9 cellular contexts compared by ENCODE assay signal in genomic region chr3:50090985-50091384, GRCh38. TPM values are rescaled to one million over a fixed set of nuclear protein-coding genes. Genes with fewer than 3 reads are reported as not detected.
DNase-seq lines count a peak whose midpoint lies in the region; ATAC-seq and TF ChIP-seq lines count a peak whose summit lies in the region.
"Had no signal": no experiment of that assay in that cellular context is flagged by ENCODE, and none has a peak within 500 bp of the region (broad histone marks: within the 10 kb centered on the region; RNA-seq: fewer than 3 reads in every experiment).

No MANE protein-coding gene starts in this region.

- peaks cover 27 to 58% (median 51%) of the 10 kb centered on the region in 4 donors for H3K36me3 ChIP-seq in sigmoid colon

- CTCF ChIA-PET in activated CD4-positive, alpha-beta memory T cell treated with anti-CD3 and anti-CD28 coated beads, Interleukin-2, amount 10 ng/mL, durations not matched to agents 7 days and 5 days (lab: Charles Lee): interaction anchor here (1.9 kb wide), 1 partner anchor 135 kb away, joined by 6 read pairs; no protein-coding TSS in a partner anchor

- no peaks in the 10 kb centered on the region for H3K27me3 Mint-ChIP-seq in activated T-cell treated with anti-CD3 and anti-CD28 coated beads, Interleukin-2, amount 50 U/mL, for 24 hours
- no peaks in the 10 kb centered on the region for H3K27me3 Mint-ChIP-seq in activated CD4-positive, alpha-beta memory T cell treated with anti-CD3 and anti-CD28 coated beads, Interleukin-2, amount 10 ng/mL, durations not matched to agents 7 days and 5 days

- intact Hi-C loops in sigmoid colon (cut with DNase I): no loop called here

- peaks cover 2 to 27% (median 17%) of the 10 kb centered on the region in 4 donors for H3K4me1 ChIP-seq in sigmoid colon

- no peak for TF ChIP-seq EP300 in sigmoid colon (IDR thresholded peaks at IDR 0.05)

- H3K9me3 Mint-ChIP-seq in activated T-cell treated with anti-CD3 and anti-CD28 coated beads, Interleukin-2, amount 50 U/mL, for 24 hours: no peaks in the 10 kb centered on the region
- no peaks in the 10 kb centered on the region for H3K9me3 Mint-ChIP-seq in activated CD4-positive, alpha-beta memory T cell treated with anti-CD3 and anti-CD28 coated beads, Interleukin-2, amount 10 ng/mL, durations not matched to agents 7 days and 5 days
- no peaks in the 10 kb centered on the region for H3K9me3 Mint-ChIP-seq in stimulated activated effector memory CD8-positive, alpha-beta T cell treated with anti-CD3 and anti-CD28 coated beads, Interleukin-12 subunit alpha, Interleukin-12 subunit beta, amount 100 ng/mL, for 72 hours

- H3K27ac Mint-ChIP-seq in activated T-cell treated with anti-CD3 and anti-CD28 coated beads, Interleukin-2, amount 50 U/mL, for 24 hours: peak overlapping the region; percentile 97
- peak overlapping the region; percentile 10 for H3K27ac Mint-ChIP-seq in activated CD4-positive, alpha-beta memory T cell treated with anti-CD3 and anti-CD28 coated beads, Interleukin-2, amount 10 ng/mL, durations not matched to agents 7 days and 5 days
- peak overlapping the region; percentile 99 for H3K27ac Mint-ChIP-seq in stimulated activated effector memory CD8-positive, alpha-beta T cell treated with anti-CD3 and anti-CD28 coated beads, Interleukin-12 subunit alpha, Interleukin-12 subunit beta, amount 100 ng/mL, for 72 hours

- no peak for TF ChIP-seq POLR2A in sigmoid colon (IDR thresholded peaks at IDR 0.05)

- no peak for ATAC-seq in stimulated activated effector memory CD8-positive, alpha-beta T cell treated with anti-CD3 and anti-CD28 coated beads, Interleukin-12 subunit alpha, Interleukin-12 subunit beta, amount 100 ng/mL, for 72 hours

- H3K9me3 ChIP-seq in sigmoid colon: no peaks in the 10 kb centered on the region

- TF ChIP-seq CTCF in fibroblast of villous mesenchyme (IDR thresholded peaks at IDR 0.05; ENCODE audit: insufficient read depth, low read depth, low read length) (no peak), sigmoid colon (IDR thresholded peaks at IDR 0.05) (no peak)

- H3K27me3 ChIP-seq in sigmoid colon: no peaks in the 10 kb centered on the region

- POLR2A ChIA-PET in activated CD4-positive, alpha-beta memory T cell treated with anti-CD3 and anti-CD28 coated beads, Interleukin-2, amount 10 ng/mL, durations not matched to agents 7 days and 5 days (lab: Charles Lee): interaction anchor here (0.7 to 2.8 kb wide), 7 partner anchors 9 to 151 kb away, joined by 3 to 20 read pairs (median 4); partner anchors contain the start of gene RBM6

- H3K27ac ChIP-seq in sigmoid colon: no peak overlapping the region

- H3K4me3 Mint-ChIP-seq in activated T-cell treated with anti-CD3 and anti-CD28 coated beads, Interleukin-2, amount 50 U/mL, for 24 hours: peak overlapping the region; percentile 98
- H3K4me3 Mint-ChIP-seq in activated CD4-positive, alpha-beta memory T cell treated with anti-CD3 and anti-CD28 coated beads, Interleukin-2, amount 10 ng/mL, durations not matched to agents 7 days and 5 days: no peak overlapping the region
- peak overlapping the region; percentile 90 for H3K4me3 Mint-ChIP-seq in stimulated activated effector memory CD8-positive, alpha-beta T cell treated with anti-CD3 and anti-CD28 coated beads, Interleukin-12 subunit alpha, Interleukin-12 subunit beta, amount 100 ng/mL, for 72 hours

- H3K36me3 Mint-ChIP-seq in activated T-cell treated with anti-CD3 and anti-CD28 coated beads, Interleukin-2, amount 50 U/mL, for 24 hours (ENCODE audit: low read depth): peaks cover 71% of the 10 kb centered on the region
- peaks cover 67% of the 10 kb centered on the region for H3K36me3 Mint-ChIP-seq in activated CD4-positive, alpha-beta memory T cell treated with anti-CD3 and anti-CD28 coated beads, Interleukin-2, amount 10 ng/mL, durations not matched to agents 7 days and 5 days (ENCODE audit: low read depth)
- H3K36me3 Mint-ChIP-seq in stimulated activated effector memory CD8-positive, alpha-beta T cell treated with anti-CD3 and anti-CD28 coated beads, Interleukin-12 subunit alpha, Interleukin-12 subunit beta, amount 100 ng/mL, for 72 hours: peaks cover 67% of the 10 kb centered on the region

- peak overlapping the region; percentile 95 for H3K4me3 ChIP-seq in fibroblast of villous mesenchyme (ENCODE audit: low read depth, low read length)
- H3K4me3 ChIP-seq in sigmoid colon: peak overlapping the region in 2 of 4 donors; percentile 85 to 89

- no peak for DNase-seq in activated T-cell treated with anti-CD3 and anti-CD28 coated beads, Interleukin-2, amount 50 U/mL, for 24 hours
- no peak for DNase-seq in activated T-cell treated with anti-CD3 and anti-CD28 coated beads, Interleukin-2, amount 50 U/mL, for 1 hour
- DNase-seq in activated CD4-positive, alpha-beta memory T cell treated with anti-CD3 and anti-CD28 coated beads, Interleukin-2, amount 10 ng/mL, durations not matched to agents 7 days and 5 days: no peak
- DNase-seq in fibroblast of villous mesenchyme (ENCODE audit: low read depth) (peak; percentile 13), sigmoid colon (no peak), SHP77 treated with DMSO at 0.1 percent for 48 hours (lab: John Stamatoyannopoulos, UW) (no peak), NOMO-1 treated with DMSO at 0.1 percent for 48 hours (lab: John Stamatoyannopoulos, UW; ENCODE audit: unreplicated experiment) (no peak)
- no peak for DNase-seq in stimulated activated effector memory CD8-positive, alpha-beta T cell treated with anti-CD3 and anti-CD28 coated beads, Interleukin-12 subunit alpha, Interleukin-12 subunit beta, amount 100 ng/mL, for 72 hours (ENCODE audit: low spot score in 2 of 2)
- DNase-seq: NCI-H2107 had no signal

- peaks cover 41% of the 10 kb centered on the region for H3K4me1 Mint-ChIP-seq in activated T-cell treated with anti-CD3 and anti-CD28 coated beads, Interleukin-2, amount 50 U/mL, for 24 hours (ENCODE audit: low read depth)
- peaks cover 46% of the 10 kb centered on the region for H3K4me1 Mint-ChIP-seq in activated CD4-positive, alpha-beta memory T cell treated with anti-CD3 and anti-CD28 coated beads, Interleukin-2, amount 10 ng/mL, durations not matched to agents 7 days and 5 days
- H3K4me1 Mint-ChIP-seq in stimulated activated effector memory CD8-positive, alpha-beta T cell treated with anti-CD3 and anti-CD28 coated beads, Interleukin-12 subunit alpha, Interleukin-12 subunit beta, amount 100 ng/mL, for 72 hours: peaks cover 43% of the 10 kb centered on the region

RNA-seq across cellular contexts. Expression of gene RBM5, which starts 2.3 kb away (rescaled TPM):
- total RNA-seq in activated CD4-positive, alpha-beta memory T cell treated with anti-CD3 and anti-CD28 coated beads, Interleukin-2, amount 10 ng/mL, durations not matched to agents 7 days and 5 days: 100 to 1,000 TPM; 157 to 169 TPM
- 121 and 192 TPM in 2 replicates for total RNA-seq in fibroblast of villous mesenchyme
- total RNA-seq in sigmoid colon: 100 to 1,000 TPM; 149 to 294 (median 176) TPM
- polyA plus RNA-seq in sigmoid colon: 10 to 100 TPM; 19.4 to 96.4 (median 33.6) TPM

Comparison
In these comparisons a context has a peak if more than half of its experiments do, and no peak if none do; other contexts are left out.
1. H3K27ac Mint-ChIP-seq: peak in every context shown above with its lines; median percentile 99 in stimulated activated effector memory CD8-positive, alpha-beta T cell treated with anti-CD3 and anti-CD28 coated beads, Interleukin-12 subunit alpha, Interleukin-12 subunit beta, amount 100 ng/mL, for 72 hours; 97 in activated T-cell treated with anti-CD3 and anti-CD28 coated beads, Interleukin-2, amount 50 U/mL, for 24 hours; 10 in activated CD4-positive, alpha-beta memory T cell treated with anti-CD3 and anti-CD28 coated beads, Interleukin-2, amount 10 ng/mL, durations not matched to agents 7 days and 5 days.